Comparison of ENCODE assay signal across 29 cellular contexts in the genomic region with DNA sequence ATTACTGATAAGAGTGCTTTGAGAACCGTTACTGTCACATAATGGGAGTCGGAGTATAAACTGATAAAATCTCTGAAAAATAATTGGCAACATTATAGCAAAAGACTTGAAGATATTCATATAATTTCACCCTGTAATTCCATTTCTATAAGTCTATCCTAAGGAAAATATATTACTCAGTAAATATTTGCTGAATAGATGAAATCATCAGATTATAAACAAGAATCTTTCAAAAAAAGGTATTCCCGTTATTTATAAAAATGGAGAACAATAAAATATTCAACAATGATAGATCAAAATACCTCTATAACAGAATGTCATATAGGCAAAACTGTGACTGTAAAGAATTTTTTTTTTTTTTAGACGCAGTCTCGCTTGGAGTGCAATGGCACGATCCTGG. TPM values are rescaled to one million over a fixed set of nuclear protein-coding genes. Genes with fewer than 3 reads are reported as not detected.
"Had no signal": no experiment of that assay in that cellular context is flagged by ENCODE, and none has a peak within 500 bp of the region (broad histone marks: within the 10 kb centered on the region; RNA-seq: fewer than 3 reads in every experiment).

No MANE protein-coding gene starts in this region.

- DNase-seq: Karpas-422, Kasumi-1, MG63, MM.1S, MV-4-11, NCI-H1048, NCI-H1092, NCI-H1105, NCI-H1417, NCI-H1417 treated with DMSO at 0.1 percent for 48 hours, NCI-H1436, NCI-H1436 treated with DMSO at 0.1 percent for 48 hours, NCI-H146, NCI-H1694, NCI-H1694 treated with DMSO at 0.1 percent for 48 hours, NCI-H187, NCI-H187 treated with DMSO at 0.1 percent for 48 hours, NCI-H1930, NCI-H2029 treated with DMSO at 0.1 percent for 48 hours, NCI-H2107, NCI-H2171, NCI-H2171 treated with DMSO at 0.1 percent for 48 hours, NCI-H2227 treated with DMSO at 0.1 percent for 48 hours, NCI-H226, NCI-H446, NCI-H446 treated with DMSO at 0.1 percent for 48 hours, NCI-H510A had no signal

- H3K4me2 ChIP-seq: KMS-11 had no signal

- H3K27me3 ChIP-seq: MG63 had no signal

- H3K27ac ChIP-seq: KMS-11 had no signal

- H3K4me3 ChIP-seq: MG63 had no signal

- H3K9ac ChIP-seq: KMS-11 had no signal

RNA-seq across cellular contexts. Expression of a gene that starts 42.4 kb away (rescaled TPM):
- total RNA-seq: M059J had no signal
